In the genomic region with DNA sequence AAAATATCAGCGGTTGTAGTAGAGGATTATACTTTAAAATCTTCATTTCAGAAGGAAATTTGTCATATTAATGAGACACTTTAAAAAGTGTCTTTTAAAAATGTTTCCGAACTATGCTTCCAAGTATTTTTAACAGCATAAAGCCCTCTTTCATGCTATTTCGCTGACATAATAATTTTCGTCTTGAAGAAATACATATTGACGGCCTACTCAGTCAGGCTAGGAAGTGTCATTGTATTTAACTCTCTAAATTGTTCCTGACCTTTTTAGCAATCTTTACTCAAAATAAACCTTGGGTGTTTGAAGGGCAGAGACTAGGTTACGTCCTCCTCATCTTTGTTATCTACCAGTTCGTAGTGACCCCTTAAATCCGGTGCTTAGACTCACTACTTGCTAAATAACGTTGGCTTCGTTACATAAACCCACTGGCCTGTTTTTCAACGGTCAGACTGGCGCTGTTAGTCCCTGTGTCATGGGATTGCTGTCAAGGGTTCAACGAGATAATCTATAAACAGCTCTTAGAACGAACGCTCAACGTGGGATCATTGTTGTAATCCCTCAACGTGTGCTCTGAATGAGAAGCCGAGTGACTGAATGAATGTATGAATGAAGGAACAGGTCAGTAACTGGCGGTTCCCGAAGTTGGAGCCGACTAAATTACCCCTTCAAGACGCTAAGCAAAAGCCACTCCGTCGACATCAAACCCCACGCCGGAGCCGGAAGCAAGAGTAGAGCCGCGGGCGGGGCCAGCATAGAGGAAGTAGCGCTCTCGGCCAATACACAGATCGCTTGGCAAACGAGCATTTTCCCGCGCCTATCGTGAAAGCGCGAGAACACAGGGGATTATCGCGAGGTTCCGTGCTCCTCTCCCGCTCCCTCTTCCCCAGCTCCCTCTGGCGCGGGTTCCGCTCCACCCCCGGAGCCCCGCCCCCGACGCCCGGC, we compare ENCODE assay signal across 1 cellular context.
TF ChIP-seq lines count a peak whose summit lies in the region.

No MANE protein-coding gene starts in this region.

TF ChIP-seq in HepG2, 621 proteins besides CTCF, POLR2A, EP300 and RAD21 (continued from another document and continues in another):
- TF ChIP-seq, protein P1, sequence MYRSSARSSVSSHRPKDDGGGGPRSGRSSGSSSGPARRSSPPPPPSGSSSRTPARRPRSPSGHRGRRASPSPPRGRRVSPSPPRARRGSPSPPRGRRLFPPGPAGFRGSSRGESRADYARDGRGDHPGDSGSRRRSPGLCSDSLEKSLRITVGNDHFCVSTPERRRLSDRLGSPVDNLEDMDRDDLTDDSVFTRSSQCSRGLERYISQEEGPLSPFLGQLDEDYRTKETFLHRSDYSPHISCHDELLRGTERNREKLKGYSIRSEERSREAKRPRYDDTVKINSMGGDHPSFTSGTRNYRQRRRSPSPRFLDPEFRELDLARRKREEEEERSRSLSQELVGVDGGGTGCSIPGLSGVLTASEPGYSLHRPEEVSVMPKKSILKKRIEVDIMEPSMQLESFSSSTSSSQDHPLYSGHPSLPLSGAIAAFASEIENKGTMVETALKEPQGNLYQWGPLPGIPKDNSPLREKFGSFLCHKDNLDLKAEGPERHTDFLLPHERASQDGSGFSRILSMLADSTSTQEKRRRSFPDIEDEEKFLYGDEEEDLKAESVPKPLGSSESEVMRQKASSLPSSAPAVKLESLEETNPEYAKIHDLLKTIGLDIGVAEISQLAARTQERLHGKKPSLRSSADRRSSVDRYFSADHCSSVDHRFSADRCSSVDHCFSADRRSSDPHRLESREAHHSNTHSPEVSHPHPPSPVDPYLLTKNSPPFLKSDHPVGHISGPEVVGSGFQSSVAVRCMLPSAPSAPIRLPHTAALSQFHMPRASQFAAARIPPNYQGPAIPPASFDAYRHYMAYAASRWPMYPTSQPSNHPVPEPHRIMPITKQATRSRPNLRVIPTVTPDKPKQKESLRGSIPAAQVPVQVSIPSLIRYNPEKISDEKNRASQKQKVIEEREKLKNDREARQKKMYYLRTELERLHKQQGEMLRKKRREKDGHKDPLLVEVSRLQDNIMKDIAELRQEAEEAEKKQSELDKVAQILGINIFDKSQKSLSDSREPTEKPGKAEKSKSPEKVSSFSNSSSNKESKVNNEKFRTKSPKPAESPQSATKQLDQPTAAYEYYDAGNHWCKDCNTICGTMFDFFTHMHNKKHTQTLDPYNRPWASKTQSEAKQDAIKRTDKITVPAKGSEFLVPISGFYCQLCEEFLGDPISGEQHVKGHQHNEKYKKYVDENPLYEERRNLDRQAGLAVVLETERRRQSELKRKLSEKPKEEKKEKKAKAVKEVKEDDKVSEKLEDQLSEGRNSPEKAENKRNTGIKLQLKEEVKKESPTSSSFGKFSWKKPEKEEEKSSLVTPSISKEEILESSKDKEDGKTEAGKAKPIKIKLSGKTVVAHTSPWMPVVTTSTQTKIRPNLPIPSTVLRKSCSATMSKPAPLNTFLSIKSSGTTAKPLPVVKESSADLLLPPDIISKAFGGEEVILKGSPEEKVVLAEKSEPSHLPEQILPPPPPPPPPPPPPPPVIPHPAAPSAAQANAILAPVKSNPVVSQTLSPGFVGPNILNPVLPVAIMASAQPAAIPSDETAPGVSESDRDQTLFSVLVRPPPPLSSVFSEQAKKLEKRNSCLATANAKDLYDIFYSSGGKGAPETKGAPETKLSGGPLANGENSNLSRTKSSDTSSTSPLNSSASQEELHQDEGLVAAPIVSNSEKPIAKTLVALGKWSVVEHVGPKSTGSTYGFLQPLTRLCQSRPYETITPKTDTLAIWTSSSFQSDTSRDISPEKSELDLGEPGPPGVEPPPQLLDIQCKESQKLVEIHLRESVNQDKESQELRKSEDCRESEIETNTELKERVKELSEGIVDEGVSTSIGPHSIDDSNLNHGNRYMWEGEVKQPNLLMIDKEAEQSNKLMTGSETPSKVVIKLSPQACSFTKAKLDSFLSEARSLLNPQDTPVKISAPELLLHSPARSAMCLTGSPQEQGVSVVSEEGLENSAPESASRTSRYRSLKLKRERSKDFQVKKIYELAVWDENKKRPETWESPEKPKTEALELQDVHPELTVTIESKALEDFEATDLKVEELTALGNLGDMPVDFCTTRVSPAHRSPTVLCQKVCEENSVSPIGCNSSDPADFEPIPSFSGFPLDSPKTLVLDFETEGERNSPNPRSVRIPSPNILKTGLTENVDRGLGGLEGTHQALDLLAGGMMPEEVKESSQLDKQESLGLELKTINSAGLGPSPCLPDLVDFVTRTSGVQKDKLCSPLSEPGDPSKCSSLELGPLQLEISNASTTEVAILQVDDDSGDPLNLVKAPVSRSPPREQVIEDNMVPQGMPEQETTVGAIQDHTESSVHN (CRISPR knock-in tag; IDR thresholded peaks at IDR 0.05): no peak
- TF ChIP-seq HMG20A (CRISPR knock-in tag; IDR thresholded peaks at IDR 0.05; ENCODE audit: borderline replicate concordance): no peak
- TF ChIP-seq HNRNPK (IDR thresholded peaks at IDR 0.05; ENCODE audit: low read depth, low read length, poor library complexity, severe bottlenecking): no peak
- no peak for TF ChIP-seq ZNF121 (CRISPR knock-in tag; IDR thresholded peaks at IDR 0.05)
- no peak; the same call in 1 of the 2 replicates for TF ChIP-seq EED (CRISPR knock-in tag; IDR thresholded peaks at IDR 0.05)
- TF ChIP-seq ETV6 (CRISPR knock-in tag; conservative IDR thresholded peaks at IDR 0.05): no peak; the same call in 1 of the 2 replicates
- TF ChIP-seq, protein P2, sequence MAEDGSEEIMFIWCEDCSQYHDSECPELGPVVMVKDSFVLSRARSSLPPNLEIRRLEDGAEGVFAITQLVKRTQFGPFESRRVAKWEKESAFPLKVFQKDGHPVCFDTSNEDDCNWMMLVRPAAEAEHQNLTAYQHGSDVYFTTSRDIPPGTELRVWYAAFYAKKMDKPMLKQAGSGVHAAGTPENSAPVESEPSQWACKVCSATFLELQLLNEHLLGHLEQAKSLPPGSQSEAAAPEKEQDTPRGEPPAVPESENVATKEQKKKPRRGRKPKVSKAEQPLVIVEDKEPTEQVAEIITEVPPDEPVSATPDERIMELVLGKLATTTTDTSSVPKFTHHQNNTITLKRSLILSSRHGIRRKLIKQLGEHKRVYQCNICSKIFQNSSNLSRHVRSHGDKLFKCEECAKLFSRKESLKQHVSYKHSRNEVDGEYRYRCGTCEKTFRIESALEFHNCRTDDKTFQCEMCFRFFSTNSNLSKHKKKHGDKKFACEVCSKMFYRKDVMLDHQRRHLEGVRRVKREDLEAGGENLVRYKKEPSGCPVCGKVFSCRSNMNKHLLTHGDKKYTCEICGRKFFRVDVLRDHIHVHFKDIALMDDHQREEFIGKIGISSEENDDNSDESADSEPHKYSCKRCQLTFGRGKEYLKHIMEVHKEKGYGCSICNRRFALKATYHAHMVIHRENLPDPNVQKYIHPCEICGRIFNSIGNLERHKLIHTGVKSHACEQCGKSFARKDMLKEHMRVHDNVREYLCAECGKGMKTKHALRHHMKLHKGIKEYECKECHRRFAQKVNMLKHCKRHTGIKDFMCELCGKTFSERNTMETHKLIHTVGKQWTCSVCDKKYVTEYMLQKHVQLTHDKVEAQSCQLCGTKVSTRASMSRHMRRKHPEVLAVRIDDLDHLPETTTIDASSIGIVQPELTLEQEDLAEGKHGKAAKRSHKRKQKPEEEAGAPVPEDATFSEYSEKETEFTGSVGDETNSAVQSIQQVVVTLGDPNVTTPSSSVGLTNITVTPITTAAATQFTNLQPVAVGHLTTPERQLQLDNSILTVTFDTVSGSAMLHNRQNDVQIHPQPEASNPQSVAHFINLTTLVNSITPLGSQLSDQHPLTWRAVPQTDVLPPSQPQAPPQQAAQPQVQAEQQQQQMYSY (CRISPR knock-in tag; IDR thresholded peaks at IDR 0.05): no peak
- no peak for TF ChIP-seq ZNF761 (CRISPR knock-in tag; conservative IDR thresholded peaks at IDR 0.05)
- peak; percentile 78 for TF ChIP-seq TAF1 (CRISPR knock-in tag; IDR thresholded peaks at IDR 0.05)
- TF ChIP-seq, protein P3, sequence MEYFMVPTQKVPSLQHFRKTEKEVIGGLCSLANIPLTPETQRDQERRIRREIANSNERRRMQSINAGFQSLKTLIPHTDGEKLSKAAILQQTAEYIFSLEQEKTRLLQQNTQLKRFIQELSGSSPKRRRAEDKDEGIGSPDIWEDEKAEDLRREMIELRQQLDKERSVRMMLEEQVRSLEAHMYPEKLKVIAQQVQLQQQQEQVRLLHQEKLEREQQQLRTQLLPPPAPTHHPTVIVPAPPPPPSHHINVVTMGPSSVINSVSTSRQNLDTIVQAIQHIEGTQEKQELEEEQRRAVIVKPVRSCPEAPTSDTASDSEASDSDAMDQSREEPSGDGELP (IDR thresholded peaks at IDR 0.05; ENCODE audit: borderline replicate concordance, low read depth): no peak
- no peak for TF ChIP-seq ZC3H13 (CRISPR knock-in tag; IDR thresholded peaks at IDR 0.05)
- no peak for TF ChIP-seq HIVEP1 (CRISPR knock-in tag; IDR thresholded peaks at IDR 0.05)
- TF ChIP-seq, protein P4, sequence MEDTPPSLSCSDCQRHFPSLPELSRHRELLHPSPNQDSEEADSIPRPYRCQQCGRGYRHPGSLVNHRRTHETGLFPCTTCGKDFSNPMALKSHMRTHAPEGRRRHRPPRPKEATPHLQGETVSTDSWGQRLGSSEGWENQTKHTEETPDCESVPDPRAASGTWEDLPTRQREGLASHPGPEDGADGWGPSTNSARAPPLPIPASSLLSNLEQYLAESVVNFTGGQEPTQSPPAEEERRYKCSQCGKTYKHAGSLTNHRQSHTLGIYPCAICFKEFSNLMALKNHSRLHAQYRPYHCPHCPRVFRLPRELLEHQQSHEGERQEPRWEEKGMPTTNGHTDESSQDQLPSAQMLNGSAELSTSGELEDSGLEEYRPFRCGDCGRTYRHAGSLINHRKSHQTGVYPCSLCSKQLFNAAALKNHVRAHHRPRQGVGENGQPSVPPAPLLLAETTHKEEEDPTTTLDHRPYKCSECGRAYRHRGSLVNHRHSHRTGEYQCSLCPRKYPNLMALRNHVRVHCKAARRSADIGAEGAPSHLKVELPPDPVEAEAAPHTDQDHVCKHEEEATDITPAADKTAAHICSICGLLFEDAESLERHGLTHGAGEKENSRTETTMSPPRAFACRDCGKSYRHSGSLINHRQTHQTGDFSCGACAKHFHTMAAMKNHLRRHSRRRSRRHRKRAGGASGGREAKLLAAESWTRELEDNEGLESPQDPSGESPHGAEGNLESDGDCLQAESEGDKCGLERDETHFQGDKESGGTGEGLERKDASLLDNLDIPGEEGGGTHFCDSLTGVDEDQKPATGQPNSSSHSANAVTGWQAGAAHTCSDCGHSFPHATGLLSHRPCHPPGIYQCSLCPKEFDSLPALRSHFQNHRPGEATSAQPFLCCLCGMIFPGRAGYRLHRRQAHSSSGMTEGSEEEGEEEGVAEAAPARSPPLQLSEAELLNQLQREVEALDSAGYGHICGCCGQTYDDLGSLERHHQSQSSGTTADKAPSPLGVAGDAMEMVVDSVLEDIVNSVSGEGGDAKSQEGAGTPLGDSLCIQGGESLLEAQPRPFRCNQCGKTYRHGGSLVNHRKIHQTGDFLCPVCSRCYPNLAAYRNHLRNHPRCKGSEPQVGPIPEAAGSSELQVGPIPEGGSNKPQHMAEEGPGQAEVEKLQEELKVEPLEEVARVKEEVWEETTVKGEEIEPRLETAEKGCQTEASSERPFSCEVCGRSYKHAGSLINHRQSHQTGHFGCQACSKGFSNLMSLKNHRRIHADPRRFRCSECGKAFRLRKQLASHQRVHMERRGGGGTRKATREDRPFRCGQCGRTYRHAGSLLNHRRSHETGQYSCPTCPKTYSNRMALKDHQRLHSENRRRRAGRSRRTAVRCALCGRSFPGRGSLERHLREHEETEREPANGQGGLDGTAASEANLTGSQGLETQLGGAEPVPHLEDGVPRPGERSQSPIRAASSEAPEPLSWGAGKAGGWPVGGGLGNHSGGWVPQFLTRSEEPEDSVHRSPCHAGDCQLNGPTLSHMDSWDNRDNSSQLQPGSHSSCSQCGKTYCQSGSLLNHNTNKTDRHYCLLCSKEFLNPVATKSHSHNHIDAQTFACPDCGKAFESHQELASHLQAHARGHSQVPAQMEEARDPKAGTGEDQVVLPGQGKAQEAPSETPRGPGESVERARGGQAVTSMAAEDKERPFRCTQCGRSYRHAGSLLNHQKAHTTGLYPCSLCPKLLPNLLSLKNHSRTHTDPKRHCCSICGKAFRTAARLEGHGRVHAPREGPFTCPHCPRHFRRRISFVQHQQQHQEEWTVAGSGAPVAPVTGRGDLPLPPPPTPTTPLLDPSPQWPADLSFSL (CRISPR knock-in tag; IDR thresholded peaks at IDR 0.05): no peak
- TF ChIP-seq, protein P5, sequence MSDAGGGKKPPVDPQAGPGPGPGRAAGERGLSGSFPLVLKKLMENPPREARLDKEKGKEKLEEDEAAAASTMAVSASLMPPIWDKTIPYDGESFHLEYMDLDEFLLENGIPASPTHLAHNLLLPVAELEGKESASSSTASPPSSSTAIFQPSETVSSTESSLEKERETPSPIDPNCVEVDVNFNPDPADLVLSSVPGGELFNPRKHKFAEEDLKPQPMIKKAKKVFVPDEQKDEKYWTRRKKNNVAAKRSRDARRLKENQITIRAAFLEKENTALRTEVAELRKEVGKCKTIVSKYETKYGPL (CRISPR knock-in tag; IDR thresholded peaks at IDR 0.05): peak; percentile 64; the same call in 1 of the 2 replicates
- TF ChIP-seq ZNF547 (CRISPR knock-in tag; IDR thresholded peaks at IDR 0.05): no peak
- TF ChIP-seq JUN (CRISPR knock-in tag; IDR thresholded peaks at IDR 0.05): 0 out of 2 replicates have a peak, but pooled peaks have one; percentile 13
- peak; percentile 90 for TF ChIP-seq POLR2AphosphoS5 (IDR thresholded peaks at IDR 0.05; ENCODE audit: low read depth, low read length)
- no peak for TF ChIP-seq NCOA2 (CRISPR knock-in tag; IDR thresholded peaks at IDR 0.05)
- no peak for TF ChIP-seq SMARCC2 (IDR thresholded peaks at IDR 0.05)
- no peak for TF ChIP-seq NR2F6 (IDR thresholded peaks at IDR 0.05)
- 0 out of 2 replicates have a peak, but pooled peaks have one; percentile 5 for TF ChIP-seq NR2F6 (CRISPR knock-in tag; IDR thresholded peaks at IDR 0.05)
- TF ChIP-seq ZNF615 (CRISPR knock-in tag; IDR thresholded peaks at IDR 0.05; ENCODE audit: borderline replicate concordance): no peak
- TF ChIP-seq MIER2 (CRISPR knock-in tag; IDR thresholded peaks at IDR 0.05): peak; percentile 53; the same call in 1 of the 2 replicates
- TF ChIP-seq, protein P6, sequence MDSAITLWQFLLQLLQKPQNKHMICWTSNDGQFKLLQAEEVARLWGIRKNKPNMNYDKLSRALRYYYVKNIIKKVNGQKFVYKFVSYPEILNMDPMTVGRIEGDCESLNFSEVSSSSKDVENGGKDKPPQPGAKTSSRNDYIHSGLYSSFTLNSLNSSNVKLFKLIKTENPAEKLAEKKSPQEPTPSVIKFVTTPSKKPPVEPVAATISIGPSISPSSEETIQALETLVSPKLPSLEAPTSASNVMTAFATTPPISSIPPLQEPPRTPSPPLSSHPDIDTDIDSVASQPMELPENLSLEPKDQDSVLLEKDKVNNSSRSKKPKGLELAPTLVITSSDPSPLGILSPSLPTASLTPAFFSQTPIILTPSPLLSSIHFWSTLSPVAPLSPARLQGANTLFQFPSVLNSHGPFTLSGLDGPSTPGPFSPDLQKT (CRISPR knock-in tag; IDR thresholded peaks at IDR 0.05; ENCODE audit: borderline replicate concordance): no peak
- TF ChIP-seq, protein P7, sequence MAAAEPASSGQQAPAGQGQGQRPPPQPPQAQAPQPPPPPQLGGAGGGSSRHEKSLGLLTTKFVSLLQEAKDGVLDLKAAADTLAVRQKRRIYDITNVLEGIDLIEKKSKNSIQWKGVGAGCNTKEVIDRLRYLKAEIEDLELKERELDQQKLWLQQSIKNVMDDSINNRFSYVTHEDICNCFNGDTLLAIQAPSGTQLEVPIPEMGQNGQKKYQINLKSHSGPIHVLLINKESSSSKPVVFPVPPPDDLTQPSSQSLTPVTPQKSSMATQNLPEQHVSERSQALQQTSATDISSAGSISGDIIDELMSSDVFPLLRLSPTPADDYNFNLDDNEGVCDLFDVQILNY (CRISPR knock-in tag; conservative IDR thresholded peaks at IDR 0.05): peak; percentile 83
